In the genomic region with DNA sequence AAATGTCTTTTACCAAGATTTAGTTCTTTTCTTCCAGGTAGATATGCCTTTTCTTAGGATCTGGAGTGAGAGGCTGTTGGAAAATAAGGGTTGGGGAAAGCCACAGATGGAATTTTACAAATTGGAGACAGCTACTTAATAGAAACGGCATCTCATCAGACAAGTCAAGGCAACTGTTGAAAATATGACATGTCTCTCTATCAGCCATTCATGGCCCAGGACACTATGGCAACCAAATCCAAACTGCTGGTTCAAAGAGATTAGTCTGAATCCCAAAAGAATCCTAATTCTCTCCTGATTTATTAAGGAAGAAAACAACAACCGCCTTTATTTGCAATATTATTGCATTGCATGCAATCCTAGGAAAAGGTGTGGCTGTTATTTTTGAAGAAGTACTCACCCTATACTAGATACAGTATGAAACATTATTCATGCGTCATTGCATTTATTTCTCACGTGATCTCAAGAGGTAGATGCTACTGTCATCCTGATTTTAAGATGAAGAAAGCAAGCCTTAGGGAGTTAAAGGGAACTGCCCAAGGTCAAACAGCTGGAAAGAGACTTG, we compare ENCODE assay signal across 24 cellular contexts. TPM values are rescaled to one million over a fixed set of nuclear protein-coding genes. Genes with fewer than 3 reads are reported as not detected.
"Had no signal": no experiment of that assay in that cellular context is flagged by ENCODE, and none has a peak within 500 bp of the region (broad histone marks: within the 10 kb centered on the region; RNA-seq: fewer than 3 reads in every experiment).

No MANE protein-coding gene starts in this region.

- H3K36me3 Mint-ChIP-seq: stimulated activated memory B cell treated with anti-CD40 and anti-IgM and Interleukin-4, amounts not matched to agents 10 μg/mL and 1 μg/mL and 100 μg/mL, for 72 hours had no signal

- DNase-seq: activated CD4-positive, alpha-beta T cell treated with anti-CD3 and anti-CD28 coated beads, Interleukin-2, amount 10 ng/mL, durations not matched to agents 24 days and 14 days; activated CD4-positive, CD25-positive, alpha-beta regulatory T cell; activated CD8-positive, alpha-beta T cell treated with anti-CD3 and anti-CD28 coated beads for 36 hours; activated effector memory CD4-positive, alpha-beta T cell treated with Interleukin-2 at 50 U/mL for 16 hours; activated naive CD4-positive, alpha-beta T cell treated with anti-CD3 and anti-CD28 coated beads, Interleukin-2, amount 50 U/mL, for 16 hours; activated T-cell treated with anti-CD3 and anti-CD28 coated beads, Interleukin-2, amount 50 U/mL, for 24 hours; effector CD8-positive, alpha-beta T cell; foreskin melanocyte; glutamatergic neuron; hippocampal formation; kidney; left lung; midbrain; nucleus accumbens; spleen; stimulated activated CD4-positive, alpha-beta T cell treated with anti-CD3 and anti-CD28 coated beads, Interleukin-4, amount 100 ng/mL, for 4 hours; upper lobe of left lung had no signal

- H3K27me3 ChIP-seq: left lung, spleen, upper lobe of left lung had no signal

- H3K9me3 ChIP-seq: left lung, thoracic aorta, upper lobe of left lung had no signal

- H3K4me1 Mint-ChIP-seq: nephron had no signal

- H3K36me3 ChIP-seq: left lung, spleen, thoracic aorta, upper lobe of left lung had no signal

- H3K4me3 ChIP-seq: left lung, spleen, thoracic aorta, upper lobe of left lung had no signal

- H3K9me3 Mint-ChIP-seq: activated CD4-positive, alpha-beta T cell treated with anti-CD3 and anti-CD28 coated beads, Interleukin-2, amount 10 ng/mL, durations not matched to agents 24 days and 14 days; activated CD8-positive, alpha-beta T cell treated with anti-CD3 and anti-CD28 coated beads for 36 hours; activated T-cell treated with anti-CD3 and anti-CD28 coated beads, Interleukin-2, amount 50 U/mL, for 24 hours; stimulated activated memory B cell treated with anti-CD40 and anti-IgM and Interleukin-4, amounts not matched to agents 10 μg/mL and 1 μg/mL and 100 μg/mL, for 72 hours; T-helper 2 cell treated with Interferon-gamma antibody and Interleukin-4, amounts not matched to agents 5 μg/mL and 100 μg/mL, for 36 hours had no signal

- H3K27me3 Mint-ChIP-seq: activated CD8-positive, alpha-beta T cell treated with anti-CD3 and anti-CD28 coated beads for 36 hours; activated T-cell treated with anti-CD3 and anti-CD28 coated beads, Interleukin-2, amount 50 U/mL, for 24 hours; stimulated activated memory B cell treated with anti-CD40 and anti-IgM and Interleukin-4, amounts not matched to agents 10 μg/mL and 1 μg/mL and 100 μg/mL, for 72 hours had no signal

- H3K27ac ChIP-seq: left lung, spleen, thoracic aorta, upper lobe of left lung had no signal

- H3K27ac Mint-ChIP-seq: activated CD4-positive, alpha-beta T cell treated with anti-CD3 and anti-CD28 coated beads, Interleukin-2, amount 10 ng/mL, durations not matched to agents 24 days and 14 days; activated CD8-positive, alpha-beta T cell treated with anti-CD3 and anti-CD28 coated beads for 36 hours; activated T-cell treated with anti-CD3 and anti-CD28 coated beads, Interleukin-2, amount 50 U/mL, for 24 hours; nephron; stimulated activated memory B cell treated with anti-CD40 and anti-IgM and Interleukin-4, amounts not matched to agents 10 μg/mL and 1 μg/mL and 100 μg/mL, for 72 hours; T-helper 2 cell treated with Interferon-gamma antibody and Interleukin-4, amounts not matched to agents 5 μg/mL and 100 μg/mL, for 36 hours had no signal

- H3K4me3 Mint-ChIP-seq: activated CD4-positive, alpha-beta T cell treated with anti-CD3 and anti-CD28 coated beads, Interleukin-2, amount 10 ng/mL, durations not matched to agents 24 days and 14 days; activated CD8-positive, alpha-beta T cell treated with anti-CD3 and anti-CD28 coated beads for 36 hours; activated T-cell treated with anti-CD3 and anti-CD28 coated beads, Interleukin-2, amount 50 U/mL, for 24 hours; nephron; stimulated activated memory B cell treated with anti-CD40 and anti-IgM and Interleukin-4, amounts not matched to agents 10 μg/mL and 1 μg/mL and 100 μg/mL, for 72 hours; T-helper 2 cell treated with Interferon-gamma antibody and Interleukin-4, amounts not matched to agents 5 μg/mL and 100 μg/mL, for 36 hours had no signal

- ATAC-seq: activated CD8-positive, alpha-beta T cell treated with anti-CD3 and anti-CD28 coated beads for 36 hours; left lung; sciatic nerve; stimulated activated memory B cell treated with anti-CD40 and anti-IgM and Interleukin-4, amounts not matched to agents 10 μg/mL and 1 μg/mL and 100 μg/mL, for 72 hours had no signal

RNA-seq across cellular contexts. Expression of a gene that starts 44.2 kb away (rescaled TPM):
- total RNA-seq: activated CD4-positive, alpha-beta T cell treated with anti-CD3 and anti-CD28 coated beads, Interleukin-2, amount 10 ng/mL, durations not matched to agents 24 days and 14 days; activated CD8-positive, alpha-beta T cell treated with anti-CD3 and anti-CD28 coated beads for 36 hours; lung microvascular endothelial cell; pulmonary artery endothelial cell had no signal
